12 cellular contexts compared by ENCODE assay signal in genomic region chr20:40686893-40687292, GRCh38. TPM values are rescaled to one million over a fixed set of nuclear protein-coding genes. Genes with fewer than 3 reads are reported as not detected.
DNase-seq lines count a peak whose midpoint lies in the region; ATAC-seq, FAIRE-seq and TF ChIP-seq lines count a peak whose summit lies in the region.
"Had no signal": no experiment of that assay in that cellular context is flagged by ENCODE, and none has a peak within 500 bp of the region (broad histone marks: within the 10 kb centered on the region; RNA-seq: fewer than 3 reads in every experiment).

No MANE protein-coding gene starts in this region.

- no peak overlapping the region for H2BK12ac ChIP-seq in H9 (ENCODE audit: insufficient read length, low read depth, low read length)

- no CpG with 5 or more reads among the region's 12 CpGs for WGBS in H9 (ENCODE audit: extremely low coverage, insufficient read length, low lambda C conversion rate)

- H3K27ac Mint-ChIP-seq in H9 = no peak overlapping the region

- H3K4ac ChIP-seq in H9 (ENCODE audit: low read depth, low read length) = no peak overlapping the region

- H2AK5ac ChIP-seq in H9 (ENCODE audit: insufficient read length, low read length) = no peak overlapping the region

- H3K27ac ChIP-seq in H9 (ENCODE audit: insufficient read length, low read depth, low read length) = no peak overlapping the region
- peak overlapping the region; percentile 79 for H3K27ac ChIP-seq in colonic mucosa
- peak overlapping the region; percentile 63 to 79 for H3K27ac ChIP-seq in kidney (ENCODE audit: low read depth in 2 of 2, low read length in 2 of 2)
- H3K27ac ChIP-seq in skeletal muscle tissue (ENCODE audit: low read depth, low read length) = peak overlapping the region; percentile 87

- H2BK5ac ChIP-seq in H9 (ENCODE audit: insufficient read length, low read length) = no peak overlapping the region

- no peaks in the 10 kb centered on the region for H3K79me1 ChIP-seq in H9 (ENCODE audit: insufficient read depth, low read depth, low read length, poor library complexity, severe bottlenecking)

- intact Hi-C loops in colonic mucosa (cut with DNase I) = no loop called here
- intact Hi-C loops in kidney (cut with DNase I) = no loop called here

- H4K20me1 ChIP-seq in H9 (ENCODE audit: control insufficient read depth, insufficient read depth, insufficient read length) = no peaks in the 10 kb centered on the region

- peaks cover 0 to 4% of the 10 kb centered on the region in 2 experiments; a peak in 3 of 5 replicates for H3K9me3 Mint-ChIP-seq in H9
- H3K9me3 Mint-ChIP-seq: naive B cell had no signal

- no peak overlapping the region for H3T11ph ChIP-seq in H9 (ENCODE audit: low read length)

- no peak for ATAC-seq in HG03097 (IDR thresholded peaks at IDR 0.05; ENCODE audit: low FRiP score, unreplicated experiment)
- ATAC-seq in GM21526 (IDR thresholded peaks at IDR 0.05; ENCODE audit: low FRiP score, unreplicated experiment) = no peak

- H3K14ac ChIP-seq in H9 (ENCODE audit: insufficient read depth, low read length) = no peak overlapping the region

- H4K91ac ChIP-seq in H9 (ENCODE audit: insufficient read length, low read depth, low read length) = no peak overlapping the region

- H2BK15ac ChIP-seq in H9 (ENCODE audit: low read depth, low read length) = no peak overlapping the region

- H3K36me3 ChIP-seq in colonic mucosa (no peaks in the 10 kb centered on the region), kidney (ENCODE audit: control insufficient read depth in 1 of 2, insufficient read depth in 2 of 2, low read length in 2 of 2) (no peaks in the 10 kb centered on the region), skeletal muscle tissue (ENCODE audit: control insufficient read depth in 3 of 3, insufficient read depth in 3 of 3, low read length in 3 of 3) (peaks cover 4 to 12% (median 6%) of the 10 kb centered on the region in 3 donors)

- TF ChIP-seq CTCF in H9 (conservative IDR thresholded peaks at IDR 0.05) (no peak), colonic mucosa (IDR thresholded peaks at IDR 0.05) (no peak), kidney (IDR thresholded peaks at IDR 0.05; ENCODE audit: borderline replicate concordance, extremely low read depth, insufficient read depth) (no peak)

- no peak overlapping the region for H3K23ac ChIP-seq in H9 (ENCODE audit: insufficient read length, low read depth, low read length)

- no peak overlapping the region for H3K56ac ChIP-seq in H9 (ENCODE audit: insufficient read length, low read depth, low read length)

- no peak overlapping the region for H2BK20ac ChIP-seq in H9 (ENCODE audit: low read depth, low read length, poor library complexity, severe bottlenecking)

- H4K8ac ChIP-seq in H9 (replicated peaks; ENCODE audit: insufficient read length, low read depth, low read length) = no peak overlapping the region

- H3K4me3 Mint-ChIP-seq in H9 = peak overlapping the region; percentile 26 to 85

- H3K79me2 ChIP-seq in H9 (ENCODE audit: insufficient read depth, low read length) = no peaks in the 10 kb centered on the region

- no peaks in the 10 kb centered on the region; a peak in 1 of 7 replicates for H3K36me3 Mint-ChIP-seq in H9 (ENCODE audit: insufficient read depth in 1 of 3, low read depth in 3 of 3)
- H3K36me3 Mint-ChIP-seq: naive B cell had no signal

- H3K27me3 ChIP-seq in H9 (ENCODE audit: insufficient read depth, low read length) (peaks cover 85% of the 10 kb centered on the region), colonic mucosa (peaks cover 85% of the 10 kb centered on the region), skeletal muscle tissue (ENCODE audit: control insufficient read depth in 3 of 3, insufficient read depth in 3 of 3, low read length in 3 of 3) (peaks cover 16 to 19% (median 17%) of the 10 kb centered on the region in 3 donors)

- H3K4me3 ChIP-seq in colonic mucosa (peak overlapping the region; percentile 59), kidney (ENCODE audit: low read length in 2 of 2) (peak overlapping the region; percentile 66 to 74), skeletal muscle tissue (ENCODE audit: low read length in 3 of 3) (peak overlapping the region; percentile 90 to 91 (median 91))

- no peak overlapping the region for H3K18ac ChIP-seq in H9 (ENCODE audit: insufficient read length, low read depth, low read length)

- H2BK120ac ChIP-seq in H9 (ENCODE audit: low read depth, low read length, poor library complexity, severe bottlenecking) = no peak overlapping the region

- H3K9ac ChIP-seq in H9 (ENCODE audit: extremely low read depth, insufficient read length, low read length) = no peak overlapping the region
- H3K9ac ChIP-seq in colonic mucosa (ENCODE audit: low read depth in 2 of 2, low read length in 2 of 2) = peak overlapping the region in 1 of 2 donors; percentile 5
- H3K9ac ChIP-seq in kidney (ENCODE audit: low read length in 2 of 2) = peak overlapping the region in 1 of 2 donors; percentile 61
- peak overlapping the region; percentile 81 to 92 (median 90) for H3K9ac ChIP-seq in skeletal muscle tissue (ENCODE audit: low read depth in 1 of 3, low read length in 3 of 3)

- H3K9me3 ChIP-seq in H9 (ENCODE audit: control insufficient read depth, low read depth, low read length) (no peaks in the 10 kb centered on the region), colonic mucosa (no peaks in the 10 kb centered on the region), kidney (ENCODE audit: control insufficient read depth in 1 of 2, low read length in 2 of 2) (no peaks in the 10 kb centered on the region), skeletal muscle tissue (ENCODE audit: control insufficient read depth in 3 of 3, low read length in 3 of 3) (no peaks in the 10 kb centered on the region)

- no peak for FAIRE-seq in kidney (lab: Jason Lieb, UNC)

- DNase-seq in H9 (peak; percentile 33), colonic mucosa (no peak), kidney (no peak), UCSD-AML1 (lab: John Stamatoyannopoulos, UW; ENCODE audit: unreplicated experiment) (no peak), foreskin melanocyte (no peak)
- DNase-seq: DMS 273 treated with DMSO at 0.1 percent for 48 hours; effector CD8-positive, alpha-beta T cell; naive B cell; NCI-H526 treated with DMSO at 0.1 percent for 48 hours had no signal

- no peak overlapping the region for H4K5ac ChIP-seq in H9 (ENCODE audit: insufficient read length, low read depth, low read length)

- peak overlapping the region; percentile 62 for H3K4me2 ChIP-seq in H9 (ENCODE audit: insufficient read depth, insufficient read length, low read length)

- H3K23me2 ChIP-seq in H9 (ENCODE audit: insufficient read length, low read depth, low read length, poor library complexity, severe bottlenecking) = peaks cover 21% of the 10 kb centered on the region

- H3K4me1 ChIP-seq in H9 (ENCODE audit: insufficient read depth, low read length) (0 out of 2 replicates have a peak, but pooled peaks cover under 1% of the 10 kb centered on the region), colonic mucosa (peaks cover 11% of the 10 kb centered on the region), kidney (ENCODE audit: control insufficient read depth in 1 of 2, insufficient read depth in 1 of 2, low read depth in 1 of 2, low read length in 2 of 2) (peaks cover 0 to 13% of the 10 kb centered on the region in 2 donors), skeletal muscle tissue (ENCODE audit: control insufficient read depth in 3 of 3, insufficient read depth in 3 of 3, low read length in 3 of 3) (peaks cover 21 to 45% (median 27%) of the 10 kb centered on the region in 3 donors)

- H3K4me1 Mint-ChIP-seq in H9 = peaks cover 43 to 57% of the 10 kb centered on the region in 2 experiments

- H3K27me3 Mint-ChIP-seq in H9 (ENCODE audit: low read depth) = peaks cover 96% of the 10 kb centered on the region

- no peak overlapping the region for H2AFZ ChIP-seq in H9 (ENCODE audit: low read length)

RNA-seq across cellular contexts. Expression of gene MAFB, which starts 2.1 kb away (rescaled TPM):
- total RNA-seq in H9 (2021) (0.85 and 1.0 TPM in 2 replicates), colonic mucosa (10 to 100 TPM in 1 of 2 donors, 1 to 10 TPM in 1; 2.8 to 11.2 TPM), kidney (39.6 TPM), skeletal muscle tissue (9.9 TPM)
- 10.4 TPM for polyA plus RNA-seq in kidney (ENCODE audit: insufficient read depth, low read depth, low replicate concordance)
